In genomic region chr12:39145175-39145999, GRCh38 we compare ENCODE assay signal across 9 cellular contexts.
DNase-seq lines count a peak whose midpoint lies in the region; ATAC-seq, FAIRE-seq and TF ChIP-seq lines count a peak whose summit lies in the region.
"Had no signal": no experiment of that assay in that cellular context is flagged by ENCODE, and none has a peak within 500 bp of the region (broad histone marks: within the 10 kb centered on the region; RNA-seq: fewer than 3 reads in every experiment).

No MANE protein-coding gene starts in this region.

- intact Hi-C loops in A673 (cut with micrococcal nuclease; ENCODE audit: unreplicated experiment), result loop anchor here (5.0 kb wide), 2 partner anchors 52 to 107 kb away; no protein-coding TSS in a partner anchor
- intact Hi-C loops in left colon (cut with DNase I, micrococcal nuclease), result loop anchor here in 1 of 2 donors (5.0 kb wide), 1 partner anchor 127 kb away; no protein-coding TSS in a partner anchor
- intact Hi-C loops in CD8-positive, alpha-beta T cell (cut with DNase I, micrococcal nuclease), result no loop called here

- no peaks in the 10 kb centered on the region for H3K4me1 ChIP-seq in A673 (ENCODE audit: insufficient read depth, low read length, poor library complexity, severe bottlenecking)
- H3K4me1 ChIP-seq in CD8-positive, alpha-beta T cell (ENCODE audit: insufficient read depth, low read length), result no peaks in the 10 kb centered on the region

- H3K27me3 ChIP-seq in A673 (replicated peaks; ENCODE audit: insufficient read depth, low read depth, low read length, poor library complexity), result peaks cover 9% of the 10 kb centered on the region
- no peaks in the 10 kb centered on the region for H3K27me3 ChIP-seq in CD8-positive, alpha-beta T cell (ENCODE audit: insufficient read depth, low read length)

- peak overlapping the region; percentile 34 to 72 (median 64) for H3K4me3 Mint-ChIP-seq in brain
- H3K4me3 Mint-ChIP-seq in CD8-positive, alpha-beta T cell, result no peak overlapping the region
- H3K4me3 Mint-ChIP-seq: dendritic cell treated with granulocyte-macrophage colony-stimulating factor and Interleukin-4, amounts not matched to agents 40 ng/mL and 50 ng/mL, for 4 days had no signal

- no TSS peak for BruUV-seq in A673 (replicated peaks; lab: Mats Ljungman, UMichigan)

- no peaks in the 10 kb centered on the region for H3K4me1 Mint-ChIP-seq in brain
- H3K4me1 Mint-ChIP-seq in CD8-positive, alpha-beta T cell (ENCODE audit: low read depth), result peaks cover 4% of the 10 kb centered on the region

- POLR2A ChIA-PET in A673 (lab: Charles Lee; ENCODE audit: low non-redundant PET), result no interaction called here
- POLR2A ChIA-PET in CD8-positive, alpha-beta T cell (lab: Charles Lee), result no interaction called here

- ATAC-seq in left colon (peak; percentile 99), left lobe of liver (no peak)
- no peak for ATAC-seq in CD8-positive, alpha-beta T cell

- peaks cover 7% of the 10 kb centered on the region for H3K27me3 Mint-ChIP-seq in brain
- H3K27me3 Mint-ChIP-seq in CD8-positive, alpha-beta T cell (ENCODE audit: low read depth), result peaks cover 29% of the 10 kb centered on the region

- peaks cover 4% of the 10 kb centered on the region for H3K36me3 Mint-ChIP-seq in brain
- H3K36me3 Mint-ChIP-seq in CD8-positive, alpha-beta T cell, result no peaks in the 10 kb centered on the region

- FAIRE-seq in GM19239 (lab: Jason Lieb, UNC), result no peak

- CTCF ChIA-PET in A673 (lab: Charles Lee), result no interaction called here
- CTCF ChIA-PET in CD8-positive, alpha-beta T cell (lab: Charles Lee), result no interaction called here

- peaks cover 5% of the 10 kb centered on the region for H3K9me3 ChIP-seq in A673 (ENCODE audit: low read depth, low read length, poor library complexity, severe bottlenecking)
- H3K9me3 ChIP-seq in CD8-positive, alpha-beta T cell (ENCODE audit: low read length), result peaks cover 7% of the 10 kb centered on the region

- no peak overlapping the region for H3K27ac Mint-ChIP-seq in brain
- H3K27ac Mint-ChIP-seq in CD8-positive, alpha-beta T cell, result no peak overlapping the region
- H3K27ac Mint-ChIP-seq: dendritic cell treated with granulocyte-macrophage colony-stimulating factor and Interleukin-4, amounts not matched to agents 40 ng/mL and 50 ng/mL, for 4 days had no signal

- TF ChIP-seq CTCF in A673 (conservative IDR thresholded peaks at IDR 0.05; ENCODE audit: low read depth, low read length), result peak; percentile 71
- TF ChIP-seq CTCF in LNCAP (IDR thresholded peaks at IDR 0.05), result peak; percentile 61; the same call in 1 of the 2 replicates
- peak; percentile 42 to 59 for TF ChIP-seq CTCF in brain (conservative IDR thresholded peaks at IDR 0.05)
- no peak for TF ChIP-seq CTCF in CD8-positive, alpha-beta T cell (IDR thresholded peaks at IDR 0.05)

- H3K9me3 Mint-ChIP-seq in brain, result peaks cover 11 to 31% (median 25%) of the 10 kb centered on the region in 5 experiments
- H3K9me3 Mint-ChIP-seq in CD8-positive, alpha-beta T cell, result peaks cover 31% of the 10 kb centered on the region

- DNase-seq in A673 (ENCODE audit: low spot score), result peak; percentile 71
- peak; percentile 20 for DNase-seq in GM19239 (ENCODE audit: insufficient read length, low spot score)
- DNase-seq in left colon, result peak; percentile 58 to 79
- peak; percentile 10 to 36 (median 32) for DNase-seq in stimulated activated CD4-positive, alpha-beta T cell treated with anti-CD3 and anti-CD28 coated beads, TNF-alpha, amount 100 ng/mL, for 48 hours (ENCODE audit: low read depth in 3 of 3)
- DNase-seq in CD8-positive, alpha-beta T cell, result no peak
- no peak for DNase-seq in left lobe of liver (ENCODE audit: low spot score)

- no peaks in the 10 kb centered on the region for H3K36me3 ChIP-seq in A673 (ENCODE audit: insufficient read depth, low read length, poor library complexity, severe bottlenecking)
- H3K36me3 ChIP-seq in CD8-positive, alpha-beta T cell (ENCODE audit: insufficient read depth, low read length), result no peaks in the 10 kb centered on the region

- H3K4me3 ChIP-seq in A673 (ENCODE audit: low read depth, low read length, poor library complexity, severe bottlenecking), result peak overlapping the region; percentile 57
- no peak overlapping the region for H3K4me3 ChIP-seq in CD8-positive, alpha-beta T cell (ENCODE audit: low read depth, low read length)

- no peak overlapping the region for H3K27ac ChIP-seq in A673 (ENCODE audit: low read depth, low read length, poor library complexity, severe bottlenecking)
- no peak overlapping the region for H3K27ac ChIP-seq in CD8-positive, alpha-beta T cell (ENCODE audit: low read depth, low read length)

Comparison
In these comparisons a context has a peak if more than half of its experiments do, and no peak if none do; other contexts are left out.
1. DNase-seq: peak in A673 (single experiment), GM19239 (single experiment), left colon (2 of 2) and stimulated activated CD4-positive, alpha-beta T cell treated with anti-CD3 and anti-CD28 coated beads, TNF-alpha, amount 100 ng/mL, for 48 hours (3 of 3); none in CD8-positive, alpha-beta T cell (0 of 7) and left lobe of liver (single experiment).